Comparison of ENCODE assay signal across 9 cellular contexts in the genomic region with DNA sequence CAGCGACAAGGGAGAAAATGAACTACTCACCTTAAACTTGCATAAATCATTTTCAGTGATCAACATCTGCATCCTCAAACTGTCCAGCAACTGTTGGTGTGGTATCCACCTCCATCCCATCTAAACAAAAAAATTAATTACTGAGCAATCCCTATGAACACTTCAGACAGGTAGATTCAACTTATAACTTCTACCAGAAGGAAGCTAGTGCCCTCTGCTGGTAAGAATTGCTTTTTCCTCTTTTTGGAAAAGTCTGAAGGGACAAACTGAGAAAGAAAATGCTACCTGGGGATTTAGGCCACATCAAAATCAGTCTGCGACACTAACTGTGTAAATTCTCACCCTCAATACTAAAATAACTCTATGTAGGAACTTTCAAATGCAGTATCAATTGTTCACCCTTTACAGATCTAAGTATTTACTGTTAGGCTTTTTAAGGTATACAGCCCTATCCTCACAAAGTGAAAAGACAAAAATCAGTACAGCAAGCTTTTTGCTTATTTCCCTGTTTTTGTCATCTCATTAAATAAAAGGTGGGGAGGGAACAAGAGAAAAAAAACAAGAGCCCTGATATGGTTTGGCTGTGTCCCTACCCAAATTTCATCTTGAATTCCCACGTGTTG.
DNase-seq lines count a peak whose midpoint lies in the region; ATAC-seq and TF ChIP-seq lines count a peak whose summit lies in the region.
"Had no signal": no experiment of that assay in that cellular context is flagged by ENCODE, and none has a peak within 500 bp of the region (broad histone marks: within the 10 kb centered on the region; RNA-seq: fewer than 3 reads in every experiment).

No MANE protein-coding gene starts in this region.

- ATAC-seq in GM21619 (IDR thresholded peaks at IDR 0.05; ENCODE audit: unreplicated experiment): no peak

- DNase-seq in NCI-H1436 (lab: John Stamatoyannopoulos, UW) (peak; percentile 53), NCI-H1436 treated with DMSO at 0.1 percent for 48 hours (lab: John Stamatoyannopoulos, UW) (no peak), LNCaP clone FGC (ENCODE audit: low read depth) (no peak), SHP77 treated with DMSO at 0.1 percent for 48 hours (lab: John Stamatoyannopoulos, UW) (peak; percentile 18), fibroblast of pulmonary artery (ENCODE audit: low read depth) (peak; percentile 66), putamen (ENCODE audit: low spot score) (peak; percentile 38), HuH-7 (ENCODE audit: low spot score) (no peak)

- TF ChIP-seq CTCF in LNCaP clone FGC (IDR thresholded peaks at IDR 0.05; ENCODE audit: control insufficient read depth, extremely low read depth, insufficient read depth) (peak; percentile 69), fibroblast of pulmonary artery (IDR thresholded peaks at IDR 0.05; ENCODE audit: low read length, missing control alignments) (peak; percentile 73)

- H3K4me3 ChIP-seq in LNCaP clone FGC (ENCODE audit: low read depth, low read length) (no peak overlapping the region), fibroblast of pulmonary artery (replicated peaks; ENCODE audit: low read depth, low read length) (no peak overlapping the region)
- H3K4me3 ChIP-seq: BLaER1 had no signal

Comparison
In these comparisons a context has a peak if more than half of its experiments do, and no peak if none do; other contexts are left out.
1. DNase-seq: peak in NCI-H1436 (single experiment), SHP77 treated with DMSO at 0.1 percent for 48 hours (single experiment), fibroblast of pulmonary artery (single experiment) and putamen (single experiment); none in NCI-H1436 treated with DMSO at 0.1 percent for 48 hours (single experiment), LNCaP clone FGC (single experiment) and HuH-7 (single experiment).